ENCODE assay signal across 12 cellular contexts in the genomic region with DNA sequence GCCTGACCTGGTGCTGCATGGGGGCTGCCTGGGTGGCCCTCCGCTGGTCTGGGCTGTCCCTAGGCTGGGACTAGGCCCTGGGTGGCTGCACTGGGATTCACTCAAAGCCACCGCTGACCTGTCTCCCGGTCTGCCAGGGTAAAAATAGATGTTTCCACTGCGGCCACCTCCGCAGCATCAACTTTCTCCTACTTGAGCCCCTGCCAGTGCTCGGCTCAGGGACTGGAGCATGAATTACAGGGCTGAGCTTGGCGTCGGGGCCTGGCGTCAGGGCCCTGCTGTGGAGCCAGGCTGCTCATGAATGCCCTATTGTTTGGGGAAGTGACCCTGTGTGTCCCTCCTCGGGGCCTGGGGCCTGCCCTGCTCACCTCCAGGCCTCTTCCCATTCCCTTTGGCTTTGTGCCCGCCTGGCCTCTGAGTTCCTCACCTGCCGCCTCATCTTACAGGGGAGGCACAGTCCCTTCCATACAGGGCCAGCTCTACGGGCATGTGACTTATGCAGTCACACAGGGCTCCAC.
A peak's percentile ranks its signal among the peaks of the same experiment; 100 is the strongest.
DNase-seq lines count a peak whose midpoint lies in the region; ATAC-seq and TF ChIP-seq lines count a peak whose summit lies in the region.
"Had no signal": no experiment of that assay in that cellular context is flagged by ENCODE, and none has a peak within 500 bp of the region (broad histone marks: within the 10 kb centered on the region; RNA-seq: fewer than 3 reads in every experiment).

No MANE protein-coding gene starts in this region.

- TF ChIP-seq POLR2A in spleen (IDR thresholded peaks at IDR 0.05): no peak

- H3K27me3 ChIP-seq in H7 (ENCODE audit: control insufficient read depth, insufficient read depth, low read length) (no peaks in the 10 kb centered on the region), spleen (replicated peaks in 1 of 7) (peaks cover 0 to 22% (median 0%) of the 10 kb centered on the region in 7 donors), smooth muscle cell (ENCODE audit: low read depth) (no peaks in the 10 kb centered on the region), mesendoderm (ENCODE audit: insufficient read depth, low read length, poor library complexity) (no peaks in the 10 kb centered on the region)

- no peaks in the 10 kb centered on the region for H4K20me1 ChIP-seq in smooth muscle cell (ENCODE audit: low read depth)

- H3K36me3 ChIP-seq in H7 (replicated peaks; ENCODE audit: control insufficient read depth, insufficient read depth, low read length): no peaks in the 10 kb centered on the region
- H3K36me3 ChIP-seq in spleen: no peaks in the 10 kb centered on the region
- H3K36me3 ChIP-seq in smooth muscle cell (ENCODE audit: low read depth): no peaks in the 10 kb centered on the region
- H3K36me3 ChIP-seq in mesendoderm (ENCODE audit: control insufficient read depth, insufficient read depth, low read length): no peaks in the 10 kb centered on the region

- H3F3A ChIP-seq in smooth muscle cell (ENCODE audit: low read depth): no peaks in the 10 kb centered on the region

- no peak overlapping the region for H2AFZ ChIP-seq in smooth muscle cell (ENCODE audit: low read depth)

- no peak overlapping the region for H2AK5ac ChIP-seq in mesendoderm (ENCODE audit: low read length)

- H2BK15ac ChIP-seq in mesendoderm (replicated peaks; ENCODE audit: low read depth): no peak overlapping the region

- H3K4me3 ChIP-seq in H7 (ENCODE audit: insufficient read depth, low read depth, low read length) (no peak overlapping the region), coronary artery (peak overlapping the region; percentile 45), spleen (no peak overlapping the region), smooth muscle cell (no peak overlapping the region), mesendoderm (ENCODE audit: low read length) (no peak overlapping the region)

- no peak overlapping the region for H3K18ac ChIP-seq in mesendoderm (ENCODE audit: low read length)

- no peak for TF ChIP-seq CTCF in coronary artery (IDR thresholded peaks at IDR 0.05)
- TF ChIP-seq CTCF in spleen (IDR thresholded peaks at IDR 0.05 in 8 of 11, conservative IDR thresholded peaks at IDR 0.05 in 3 of 11): no peak
- TF ChIP-seq CTCF in smooth muscle cell (IDR thresholded peaks at IDR 0.05; ENCODE audit: borderline replicate concordance, insufficient read depth, poor library complexity, severe bottlenecking): no peak

- POLR2A ChIA-PET in HEK293T (lab: Yijun Ruan, JAX): no interaction called here

- no peak overlapping the region for H2BK120ac ChIP-seq in mesendoderm (ENCODE audit: low read depth, low read length)

- H3K9me3 ChIP-seq in spleen (no peaks in the 10 kb centered on the region), smooth muscle cell (replicated peaks; ENCODE audit: low read depth) (no peaks in the 10 kb centered on the region)

- no peak overlapping the region for H3K9ac ChIP-seq in smooth muscle cell (ENCODE audit: low read depth)
- H3K9ac ChIP-seq in mesendoderm (ENCODE audit: low read length): no peak overlapping the region

- no peak overlapping the region for H3K56ac ChIP-seq in mesendoderm (ENCODE audit: low read length)

- H3K4me1 ChIP-seq in spleen: no peaks in the 10 kb centered on the region
- H3K4me1 ChIP-seq in smooth muscle cell (ENCODE audit: low read depth): peaks cover 13% of the 10 kb centered on the region
- no peaks in the 10 kb centered on the region for H3K4me1 ChIP-seq in mesendoderm (ENCODE audit: control insufficient read depth, low read depth, low read length)

- H4K5ac ChIP-seq in mesendoderm (ENCODE audit: low read length): no peak overlapping the region

- peak; percentile 74 for ATAC-seq in left lobe of liver
- ATAC-seq: activated T-helper 17 cell treated with anti-CD3 and anti-CD28 coated beads, Interleukin-2, amount 50 U/mL, for 72 hours; CD8-positive, alpha-beta T cell; stimulated activated memory B cell treated with anti-CD40 and anti-IgM and Interleukin-4, amounts not matched to agents 10 μg/mL and 1 μg/mL and 100 μg/mL, for 72 hours had no signal

- DNase-seq in H7 (peak; percentile 67), coronary artery (ENCODE audit: low spot score) (peak; percentile 91), left lobe of liver (ENCODE audit: low spot score) (peak; percentile 56), spleen (peak; percentile 55), HEK293T (ENCODE audit: extremely low spot score) (no peak), dedifferentiated amniotic fluid mesenchymal stem cell (ENCODE audit: extremely low spot score) (no peak), smooth muscle cell (lab: John Stamatoyannopoulos, UW; ENCODE audit: unreplicated experiment) (no peak), mesendoderm (no peak)
- DNase-seq: CD8-positive, alpha-beta T cell; small intestine had no signal

- H3K4ac ChIP-seq in mesendoderm (ENCODE audit: low read depth, low read length): no peak overlapping the region

- no peak overlapping the region for H3K23ac ChIP-seq in mesendoderm (ENCODE audit: low read length)

- H3K79me1 ChIP-seq in mesendoderm (ENCODE audit: low read length): no peaks in the 10 kb centered on the region

- peak overlapping the region; percentile 47 to 92 for H3K27ac ChIP-seq in coronary artery
- H3K27ac ChIP-seq in spleen: no peak overlapping the region
- no peak overlapping the region for H3K27ac ChIP-seq in smooth muscle cell (ENCODE audit: low read depth)
- no peak overlapping the region for H3K27ac ChIP-seq in mesendoderm (ENCODE audit: low read depth, low read length)

- intact Hi-C loops in spleen (cut with DNase I; ENCODE audit: low total_unique reads): no loop called here

- no peak overlapping the region for H2BK5ac ChIP-seq in mesendoderm (ENCODE audit: low read length)

- H4K8ac ChIP-seq in mesendoderm (ENCODE audit: low read depth, low read length): no peak overlapping the region

- CTCF ChIA-PET in HEK293T (lab: Yijun Ruan, JAX): interaction anchor here (0.6 kb wide), 1 partner anchor 110 kb away, joined by 3 read pairs; no protein-coding TSS in a partner anchor

- H3K79me2 ChIP-seq in smooth muscle cell (ENCODE audit: low read depth): no peaks in the 10 kb centered on the region
- no peaks in the 10 kb centered on the region for H3K79me2 ChIP-seq in mesendoderm (ENCODE audit: control insufficient read depth, insufficient read depth, low read length)

- 79 to 95% (median 88%) methylated on average over 8 to 13 of the region's 13 CpGs for WGBS in spleen, 5 donors
- 84% methylated on average over 13 of the region's 13 CpGs for WGBS in smooth muscle cell (ENCODE audit: low lambda C conversion rate)
- no CpG with 5 or more reads among the region's 13 CpGs for WGBS in mesendoderm (ENCODE audit: extremely low coverage, insufficient coverage, low lambda C conversion rate)

- H3K4me2 ChIP-seq in smooth muscle cell (no peak overlapping the region), mesendoderm (ENCODE audit: low read length) (no peak overlapping the region)

TF ChIP-seq in HEK293T, 16 proteins besides CTCF, POLR2A, EP300 and RAD21:
- no peak for TF ChIP-seq SP1 (IDR thresholded peaks at IDR 0.05)
- TF ChIP-seq BHLHE40 (IDR thresholded peaks at IDR 0.05; ENCODE audit: borderline replicate concordance): no peak
- no peak for TF ChIP-seq SUZ12 (IDR thresholded peaks at IDR 0.05)
- no peak for TF ChIP-seq NFRKB (IDR thresholded peaks at IDR 0.05)
- TF ChIP-seq LEF1 (IDR thresholded peaks at IDR 0.05; ENCODE audit: borderline replicate concordance): no peak
- TF ChIP-seq L3MBTL2 (conservative IDR thresholded peaks at IDR 0.05): no peak
- TF ChIP-seq ELF4 (IDR thresholded peaks at IDR 0.05): no peak
- TF ChIP-seq FOXM1 (IDR thresholded peaks at IDR 0.05; ENCODE audit: borderline replicate concordance): no peak
- no peak for TF ChIP-seq ZNF384 (IDR thresholded peaks at IDR 0.05)

Comparison
In these comparisons a context has a peak if more than half of its experiments do, and no peak if none do; other contexts are left out.
1. DNase-seq: peak in H7 (single experiment), coronary artery (single experiment), left lobe of liver (single experiment) and spleen (single experiment); none in HEK293T (single experiment), dedifferentiated amniotic fluid mesenchymal stem cell (single experiment), smooth muscle cell (single experiment) and mesendoderm (single experiment).
2. H3K27ac ChIP-seq: peak in coronary artery (2 of 2); none in spleen (0 of 8), smooth muscle cell (single experiment) and mesendoderm (single experiment).